Comparison of ENCODE assay signal across 8 cellular contexts in genomic region chr1:38990746-38991637, GRCh38.
DNase-seq lines count a peak whose midpoint lies in the region; ATAC-seq and TF ChIP-seq lines count a peak whose summit lies in the region.

Gene AKIRIN1 (plus strand): TSS chr1:38991276. CDS start chr1:38991381, 105 bp downstream.

- peak; percentile 93 for ATAC-seq in GM21528 (IDR thresholded peaks at IDR 0.05; ENCODE audit: low FRiP score, unreplicated experiment)

- H3K4me1 ChIP-seq in OCI-LY3 (ENCODE audit: low read length) = peaks cover 15% of the 10 kb centered on the region

- H3K4me3 ChIP-seq in OCI-LY3 (ENCODE audit: low read length) = peak within 1 kb of the TSS; percentile 93

- H3K79me2 ChIP-seq in OCI-LY3 (ENCODE audit: low read length) = peaks cover 50% of the 10 kb centered on the region

- peak; percentile 100 for DNase-seq in DMS 273 (lab: John Stamatoyannopoulos, UW; ENCODE audit: unreplicated experiment)
- DNase-seq in HuH-7.5 (ENCODE audit: low spot score) = peak; percentile 86
- peak; percentile 97 for DNase-seq in activated T-cell treated with anti-CD3 and anti-CD28 coated beads for 24 hours (ENCODE audit: low read depth)
- DNase-seq in epidermal melanocyte (ENCODE audit: insufficient read length, low spot score) = peak; percentile 96
- DNase-seq in middle frontal gyrus (ENCODE audit: extremely low spot score, low spot score) = peak; percentile 94
- peak; percentile 89 to 90 for DNase-seq in stimulated activated CD8-positive, alpha-beta memory T cell treated with anti-CD3 and anti-CD28 coated beads, Interleukin-2, amount 100 ng/mL, for 1 hour (ENCODE audit: low read depth in 2 of 2)

- peaks cover 32% of the 10 kb centered on the region for H4K20me1 ChIP-seq in OCI-LY3 (ENCODE audit: insufficient read depth, low read length)

- H3K36me3 ChIP-seq in OCI-LY3 (replicated peaks; ENCODE audit: low read depth, low read length) = peaks cover 17% of the 10 kb centered on the region

- H3K9ac ChIP-seq in OCI-LY3 (ENCODE audit: low read length) = peak within 1 kb of the TSS; percentile 99

- H3K27me3 ChIP-seq in OCI-LY3 (ENCODE audit: low read depth, low read length) = no peaks in the 10 kb centered on the region

- H3K27ac ChIP-seq in OCI-LY3 (ENCODE audit: low read length) = peak within 1 kb of the TSS; percentile 90

- peak within 1 kb of the TSS; percentile 81 for H3K4me2 ChIP-seq in OCI-LY3 (ENCODE audit: low read length)

- no peak for TF ChIP-seq CTCF in OCI-LY3 (IDR thresholded peaks at IDR 0.05; ENCODE audit: low read depth, low read length)

- no peaks in the 10 kb centered on the region for H3K9me3 ChIP-seq in OCI-LY3 (ENCODE audit: insufficient read depth, low read length)

- 0 out of 2 replicates have a peak within 1 kb of the TSS, but pooled peaks have one; percentile 6 for H2AFZ ChIP-seq in OCI-LY3 (ENCODE audit: low read depth, low read length)

Comparison
In these comparisons a context has a peak if more than half of its experiments do, and no peak if none do; other contexts are left out.
1. Peak in every context shown above with its lines: DNase-seq, ATAC-seq, H3K4me3 ChIP-seq and H3K27ac ChIP-seq.